15 cellular contexts compared by ENCODE assay signal in genomic region chr11:92297551-92298237, GRCh38.
"Had no signal": no experiment of that assay in that cellular context is flagged by ENCODE, and none has a peak within 500 bp of the region (broad histone marks: within the 10 kb centered on the region; RNA-seq: fewer than 3 reads in every experiment).

No MANE protein-coding gene starts in this region.

- H3K4me3 Mint-ChIP-seq: stimulated activated memory B cell treated with anti-CD40 and anti-IgM and Interleukin-4, amounts not matched to agents 10 μg/mL and 1 μg/mL and 100 μg/mL, for 72 hours had no signal

- H3K36me3 Mint-ChIP-seq: stimulated activated memory B cell treated with anti-CD40 and anti-IgM and Interleukin-4, amounts not matched to agents 10 μg/mL and 1 μg/mL and 100 μg/mL, for 72 hours had no signal

- H3K4me1 ChIP-seq: lower lobe of right lung had no signal

- H3K27ac ChIP-seq: lower lobe of right lung had no signal

- H3K27me3 Mint-ChIP-seq: stimulated activated memory B cell treated with anti-CD40 and anti-IgM and Interleukin-4, amounts not matched to agents 10 μg/mL and 1 μg/mL and 100 μg/mL, for 72 hours had no signal

- H3K9me3 ChIP-seq: lower lobe of right lung had no signal

- DNase-seq: activated CD4-positive, alpha-beta T cell treated with anti-CD3 and anti-CD28 coated beads, Interleukin-2, amount 50 U/mL, for 1 hour; activated CD8-positive, alpha-beta memory T cell treated with anti-CD3 and anti-CD28 coated beads for 24 hours; activated naive CD4-positive, alpha-beta T cell; activated T-cell treated with anti-CD3 and anti-CD28 coated beads for 4 hours; aorta; cortex of kidney; effector CD4-positive, alpha-beta T cell; foreskin fibroblast; lower lobe of right lung; nucleus accumbens; posterior cingulate gyrus; stimulated activated CD4-positive, alpha-beta T cell treated with anti-CD3 and anti-CD28 coated beads, Interleukin-2, amount 100 ng/mL, for 48 hours; T1000 had no signal

- H3K27ac Mint-ChIP-seq: stimulated activated memory B cell treated with anti-CD40 and anti-IgM and Interleukin-4, amounts not matched to agents 10 μg/mL and 1 μg/mL and 100 μg/mL, for 72 hours had no signal

- ATAC-seq: activated CD4-positive, CD25-positive, alpha-beta regulatory T cell treated with anti-CD3 and anti-CD28 coated beads, Interleukin-2, amount 50 U/mL, for 24 hours; lower lobe of right lung; stimulated activated memory B cell treated with anti-CD40 and anti-IgM and Interleukin-4, amounts not matched to agents 10 μg/mL and 1 μg/mL and 100 μg/mL, for 72 hours had no signal

- H3K4me3 ChIP-seq: lower lobe of right lung had no signal

- H3K36me3 ChIP-seq: lower lobe of right lung had no signal

- H3K4me1 Mint-ChIP-seq: stimulated activated memory B cell treated with anti-CD40 and anti-IgM and Interleukin-4, amounts not matched to agents 10 μg/mL and 1 μg/mL and 100 μg/mL, for 72 hours had no signal
